Comparison of ENCODE assay signal across 12 cellular contexts in the genomic region with DNA sequence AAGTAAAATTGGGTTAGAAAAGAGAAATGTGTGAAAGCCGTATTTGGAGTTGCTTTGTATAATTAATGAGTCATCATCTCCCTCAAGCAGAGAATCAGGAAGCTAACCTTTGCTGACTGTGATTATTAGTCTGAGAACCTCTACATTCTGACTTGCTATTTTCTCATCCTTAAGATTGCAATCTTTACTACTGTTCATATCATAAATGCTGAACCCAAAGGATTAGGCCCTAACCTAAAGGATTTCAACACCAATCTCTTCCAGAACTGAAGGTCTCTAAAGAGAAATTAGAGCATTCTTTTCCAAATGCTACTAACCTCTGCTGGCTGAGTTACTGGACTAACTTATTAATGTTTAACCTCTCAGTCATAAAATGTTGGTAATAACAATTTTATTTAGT.
A peak's percentile ranks its signal among the peaks of the same experiment; 100 is the strongest.
DNase-seq lines count a peak whose midpoint lies in the region; ATAC-seq, FAIRE-seq and TF ChIP-seq lines count a peak whose summit lies in the region.
"Had no signal": no experiment of that assay in that cellular context is flagged by ENCODE, and none has a peak within 500 bp of the region (broad histone marks: within the 10 kb centered on the region; RNA-seq: fewer than 3 reads in every experiment).

No MANE protein-coding gene starts in this region.

- POLR2A ChIA-PET in A549 (lab: Yijun Ruan, JAX) = no interaction called here

- no peak overlapping the region for H3K4me2 ChIP-seq in A549
- H3K4me2 ChIP-seq in OCI-LY3 (ENCODE audit: low read length) = peak overlapping the region; percentile 45; the same call in 1 of the 2 replicates

- H3K27me3 ChIP-seq in OCI-LY3 (ENCODE audit: low read depth, low read length) = no peaks in the 10 kb centered on the region
- H3K27me3 ChIP-seq: upper lobe of left lung had no signal

- TF ChIP-seq EP300 in A549 (IDR thresholded peaks at IDR 0.05) = no peak

- TF ChIP-seq POLR2A in A549 (IDR thresholded peaks at IDR 0.05; ENCODE audit: low read length) = no peak

- no peak for ATAC-seq in A549

- no peaks in the 10 kb centered on the region for H3K4me1 ChIP-seq in A549
- H3K4me1 ChIP-seq in OCI-LY3 (ENCODE audit: low read length) = peaks cover 10% of the 10 kb centered on the region
- no peaks in the 10 kb centered on the region for H3K4me1 ChIP-seq in kidney (ENCODE audit: control insufficient read depth in 1 of 2, insufficient read depth in 1 of 2, low read depth in 1 of 2, low read length in 2 of 2)
- H3K4me1 ChIP-seq: upper lobe of left lung had no signal

- no peak for DNase-seq in A549 (ENCODE audit: low read depth in 1 of 2, low spot score in 1 of 2)
- DNase-seq in GM19239 (ENCODE audit: insufficient read length, low spot score) = no peak
- peak; percentile 11 for DNase-seq in fibroblast of mammary gland (ENCODE audit: low read depth)
- no peak for DNase-seq in activated CD4-positive, CD25-positive, alpha-beta regulatory T cell (lab: John Stamatoyannopoulos, UW)
- DNase-seq in activated CD4-positive, alpha-beta T cell treated with anti-CD3 and anti-CD28 coated beads for 1 hour = no peak
- DNase-seq in DMS114 treated with DMSO at 0.1 percent for 48 hours (lab: John Stamatoyannopoulos, UW; ENCODE audit: unreplicated experiment) = no peak
- DNase-seq in kidney = no peak
- DNase-seq: activated T-cell treated with anti-CD3 and anti-CD28 coated beads, Interleukin-2, amount 50 U/mL, for 48 hours; endodermal cell; NCI-H1694; upper lobe of left lung had no signal

- H3K36me3 ChIP-seq in OCI-LY3 (replicated peaks; ENCODE audit: low read depth, low read length) (no peaks in the 10 kb centered on the region), kidney (ENCODE audit: control insufficient read depth in 1 of 2, insufficient read depth in 2 of 2, low read length in 2 of 2) (no peaks in the 10 kb centered on the region)
- H3K36me3 ChIP-seq: upper lobe of left lung had no signal

- TF ChIP-seq CTCF in A549 (IDR thresholded peaks at IDR 0.05) (no peak), OCI-LY3 (IDR thresholded peaks at IDR 0.05; ENCODE audit: low read depth, low read length) (no peak), fibroblast of mammary gland (conservative IDR thresholded peaks at IDR 0.05; ENCODE audit: control insufficient read depth, insufficient read depth, low read depth, low read length) (no peak), kidney (IDR thresholded peaks at IDR 0.05; ENCODE audit: borderline replicate concordance, extremely low read depth, insufficient read depth) (no peak)

- H2AFZ ChIP-seq in OCI-LY3 (ENCODE audit: low read depth, low read length) = peak overlapping the region; percentile 95

- no peak overlapping the region for H3K27ac ChIP-seq in A549
- 0 out of 2 replicates have a peak overlapping the region, but pooled peaks have one; percentile 23 for H3K27ac ChIP-seq in OCI-LY3 (ENCODE audit: low read length)
- H3K27ac ChIP-seq in kidney (ENCODE audit: low read depth in 2 of 2, low read length in 2 of 2) = no peak overlapping the region
- H3K27ac ChIP-seq: upper lobe of left lung had no signal

- FAIRE-seq in A549 (lab: Jason Lieb, UNC) (no peak), GM19239 (lab: Jason Lieb, UNC) (peak; percentile 77), kidney (lab: Jason Lieb, UNC) (no peak)

- H3K4me3 ChIP-seq in A549 (no peak overlapping the region), OCI-LY3 (ENCODE audit: low read length) (no peak overlapping the region), fibroblast of mammary gland (ENCODE audit: control insufficient read depth, low read depth, low read length) (no peak overlapping the region), kidney (ENCODE audit: low read length in 2 of 2) (no peak overlapping the region)
- H3K4me3 ChIP-seq: upper lobe of left lung had no signal

- CTCF ChIA-PET in A549 (lab: Yijun Ruan, JAX) = no interaction called here

- no peaks in the 10 kb centered on the region for H4K20me1 ChIP-seq in OCI-LY3 (ENCODE audit: insufficient read depth, low read length)

- no peaks in the 10 kb centered on the region for H3K79me2 ChIP-seq in OCI-LY3 (ENCODE audit: low read length)

- H3K9me3 ChIP-seq in A549 (no peaks in the 10 kb centered on the region), OCI-LY3 (ENCODE audit: insufficient read depth, low read length) (no peaks in the 10 kb centered on the region), kidney (ENCODE audit: control insufficient read depth in 1 of 2, low read length in 2 of 2) (no peaks in the 10 kb centered on the region)
- H3K9me3 ChIP-seq: upper lobe of left lung had no signal

- intact Hi-C loops in kidney (cut with DNase I) = no loop called here

- WGBS in A549 (ENCODE audit: missing lambda C conversion rate) = 0% methylated on average over 1 of the region's 1 CpG

- H3K9ac ChIP-seq in OCI-LY3 (ENCODE audit: low read length) = no peak overlapping the region
- no peak overlapping the region for H3K9ac ChIP-seq in kidney (ENCODE audit: low read length in 2 of 2)

- no peak for TF ChIP-seq RAD21 in A549 (conservative IDR thresholded peaks at IDR 0.05 in 1 of 2, IDR thresholded peaks at IDR 0.05 in 1 of 2)

TF ChIP-seq in A549, 52 proteins besides CTCF, POLR2A, EP300 and RAD21:
- TF ChIP-seq CBX2 (IDR thresholded peaks at IDR 0.05; ENCODE audit: borderline replicate concordance, low read depth) (no peak), FOSL2 (IDR thresholded peaks at IDR 0.05) (no peak), FOSL2 (CRISPR knock-in tag; IDR thresholded peaks at IDR 0.05) (0 out of 2 replicates have a peak, but pooled peaks have one; percentile 16)
